In genomic region chr17:27282054-27282501, GRCh38 we compare ENCODE assay signal across 11 cellular contexts. TPM values are rescaled to one million over a fixed set of nuclear protein-coding genes. Genes with fewer than 3 reads are reported as not detected.
DNase-seq lines count a peak whose midpoint lies in the region; ATAC-seq and TF ChIP-seq lines count a peak whose summit lies in the region.
"Had no signal": no experiment of that assay in that cellular context is flagged by ENCODE, and none has a peak within 500 bp of the region (broad histone marks: within the 10 kb centered on the region; RNA-seq: fewer than 3 reads in every experiment).

No MANE protein-coding gene starts in this region.

- H3K79me2 ChIP-seq in neural progenitor cell (ENCODE audit: low read depth): no peaks in the 10 kb centered on the region

- no peak overlapping the region for H2AFZ ChIP-seq in neural progenitor cell (replicated peaks)

- peak; percentile 58 for ATAC-seq in mucosa of descending colon
- ATAC-seq: activated CD4-positive, alpha-beta T cell treated with anti-CD3 and anti-CD28 coated beads for 36 hours had no signal

- no peak for TF ChIP-seq CTCF in GM12865 (IDR thresholded peaks at IDR 0.05; ENCODE audit: insufficient read depth, low read depth, low read length, missing control alignments)
- TF ChIP-seq CTCF in HFFc6 (IDR thresholded peaks at IDR 0.05): no peak
- no peak for TF ChIP-seq CTCF in mucosa of descending colon (IDR thresholded peaks at IDR 0.05)
- TF ChIP-seq CTCF in Peyer's patch (IDR thresholded peaks at IDR 0.05): no peak
- no peak for TF ChIP-seq CTCF in lower leg skin (IDR thresholded peaks at IDR 0.05)
- no peak for TF ChIP-seq CTCF in neural progenitor cell (IDR thresholded peaks at IDR 0.05)

- no peaks in the 10 kb centered on the region for H3K9me3 ChIP-seq in mucosa of descending colon
- no peaks in the 10 kb centered on the region for H3K9me3 ChIP-seq in Peyer's patch
- H3K9me3 ChIP-seq in neural progenitor cell (ENCODE audit: low read depth): no peaks in the 10 kb centered on the region

- H3K27me3 ChIP-seq in Peyer's patch (no peaks in the 10 kb centered on the region), neural progenitor cell (no peaks in the 10 kb centered on the region)

- WGBS in lower leg skin, 2 donors: 71 to 87% methylated on average over 1 of the region's 1 CpG

- H3K27ac Mint-ChIP-seq in HFFc6: no peak overlapping the region
- H3K27ac Mint-ChIP-seq in neural progenitor cell: no peak overlapping the region
- H3K27ac Mint-ChIP-seq: activated CD4-positive, alpha-beta T cell treated with anti-CD3 and anti-CD28 coated beads for 36 hours had no signal

- H3F3A ChIP-seq in neural progenitor cell (ENCODE audit: low read depth): no peaks in the 10 kb centered on the region

- H3K36me3 ChIP-seq in mucosa of descending colon (ENCODE audit: low read depth) (no peaks in the 10 kb centered on the region), Peyer's patch (no peaks in the 10 kb centered on the region), neural progenitor cell (no peaks in the 10 kb centered on the region)

- peaks cover 2% of the 10 kb centered on the region for H3K27me3 Mint-ChIP-seq in HFFc6 (ENCODE audit: insufficient read depth)
- H3K27me3 Mint-ChIP-seq in neural progenitor cell (ENCODE audit: insufficient read depth, low read depth): peaks cover 2% of the 10 kb centered on the region
- H3K27me3 Mint-ChIP-seq: activated CD4-positive, alpha-beta T cell treated with anti-CD3 and anti-CD28 coated beads for 36 hours had no signal

- H3K9ac ChIP-seq in neural progenitor cell: no peak overlapping the region

- H3K4me1 ChIP-seq in mucosa of descending colon (ENCODE audit: low read depth): no peaks in the 10 kb centered on the region
- H3K4me1 ChIP-seq in Peyer's patch: peaks cover 0 to 12% (median 3%) of the 10 kb centered on the region in 4 donors
- H3K4me1 ChIP-seq in neural progenitor cell: no peaks in the 10 kb centered on the region

- H3K36me3 Mint-ChIP-seq in HFFc6 (ENCODE audit: low read depth) (no peaks in the 10 kb centered on the region), neural progenitor cell (no peaks in the 10 kb centered on the region)
- H3K36me3 Mint-ChIP-seq: mesothelial cell of epicardium had no signal

- no peak for TF ChIP-seq POLR2A in Peyer's patch (IDR thresholded peaks at IDR 0.05)
- TF ChIP-seq POLR2A in lower leg skin (IDR thresholded peaks at IDR 0.05): no peak

- H3K4me1 Mint-ChIP-seq in HFFc6 (ENCODE audit: low read depth): peaks cover 13% of the 10 kb centered on the region
- H3K4me1 Mint-ChIP-seq in neural progenitor cell: peaks cover 3% of the 10 kb centered on the region
- H3K4me1 Mint-ChIP-seq: activated CD4-positive, alpha-beta T cell treated with anti-CD3 and anti-CD28 coated beads for 36 hours had no signal

- DNase-seq in GM12865 (ENCODE audit: low read depth) (peak; percentile 70), HFFc6 (peak; percentile 40), OCI-M1 (lab: John Stamatoyannopoulos, UW) (peak; percentile 83), mucosa of descending colon (no peak), NCI-H774 (lab: John Stamatoyannopoulos, UW) (no peak), Peyer's patch (no peak), lower leg skin (ENCODE audit: low spot score in 2 of 2) (no peak), neural progenitor cell (ENCODE audit: low spot score) (no peak)
- DNase-seq: activated CD4-positive, alpha-beta T cell treated with anti-CD3 and anti-CD28 coated beads for 36 hours; DMS79 had no signal

- H3K4me3 ChIP-seq in GM12865 (ENCODE audit: low read depth, low read length) (no peak overlapping the region), mucosa of descending colon (no peak overlapping the region), Peyer's patch (no peak overlapping the region), lower leg skin (ENCODE audit: low read depth, poor library complexity, severe bottlenecking) (no peak overlapping the region), neural progenitor cell (no peak overlapping the region)

- H3K4me3 Mint-ChIP-seq in HFFc6 (no peak overlapping the region), neural progenitor cell (no peak overlapping the region)
- H3K4me3 Mint-ChIP-seq: activated CD4-positive, alpha-beta T cell treated with anti-CD3 and anti-CD28 coated beads for 36 hours; mesothelial cell of epicardium had no signal

- no peak overlapping the region for H3K4me2 ChIP-seq in neural progenitor cell

- intact Hi-C loops in mucosa of descending colon (cut with DNase I, micrococcal nuclease) (no loop called here), lower leg skin (cut with DNase I; ENCODE audit: low total_unique reads) (no loop called here)

- peak overlapping the region in 1 of 4 donors; percentile 32 for H3K27ac ChIP-seq in Peyer's patch
- H3K27ac ChIP-seq in neural progenitor cell: no peak overlapping the region

- H4K20me1 ChIP-seq in neural progenitor cell (ENCODE audit: low read depth): no peaks in the 10 kb centered on the region

- H3K9me3 Mint-ChIP-seq in HFFc6 (no peaks in the 10 kb centered on the region), neural progenitor cell (no peaks in the 10 kb centered on the region)
- H3K9me3 Mint-ChIP-seq: mesothelial cell of epicardium had no signal

RNA-seq across cellular contexts. Expression of gene WSB1, which starts 11.8 kb away (rescaled TPM):
- 10 to 100 TPM; 60.5 to 74.4 (median 66.5) TPM for total RNA-seq in HFFc6 (2021; fragmentation: NEBNext Ultra II Directional; extraction: Animal tissue kit (Norgen Biotek cat#: 25700))
- total RNA-seq in mucosa of descending colon (100 to 1,000 TPM; 115 to 149 (median 137) TPM), Peyer's patch (100 to 1,000 TPM in 2 of 4 donors, 10 to 100 TPM in 2; 61.5 to 208 (median 112) TPM), lower leg skin (100 to 1,000 TPM in 1 of 4 donors, 10 to 100 TPM in 3; 33.1 to 105 (median 55.6) TPM), neural progenitor cell (ENCODE audit: low replicate concordance) (396 and 521 TPM in 2 replicates)

Comparison
In these comparisons a context has a peak if more than half of its experiments do, and no peak if none do; other contexts are left out.
1. DNase-seq: peak in GM12865 (single experiment), HFFc6 (single experiment) and OCI-M1 (single experiment); none in mucosa of descending colon (0 of 3), NCI-H774 (single experiment), Peyer's patch (0 of 3), lower leg skin (0 of 2) and neural progenitor cell (single experiment).